In genomic region chrX:46770817-46771163, GRCh38 we compare ENCODE assay signal across 1 cellular context.
TF ChIP-seq lines count a peak whose summit lies in the region.

No MANE protein-coding gene starts in this region.

TF ChIP-seq in GM23338, 12 proteins besides CTCF, POLR2A, EP300 and RAD21 (continued from another document):
- no peak for TF ChIP-seq ZNF462 (CRISPR knock-in tag; IDR thresholded peaks at IDR 0.05)
- no peak for TF ChIP-seq CREB1 (CRISPR knock-in tag; IDR thresholded peaks at IDR 0.05; ENCODE audit: low read depth)
- no peak for TF ChIP-seq ZNF114 (CRISPR knock-in tag; IDR thresholded peaks at IDR 0.05)
- no peak for TF ChIP-seq EZH2 (IDR thresholded peaks at IDR 0.05; ENCODE audit: low read depth, unreplicated experiment)
- TF ChIP-seq ZNF331 (CRISPR knock-in tag; IDR thresholded peaks at IDR 0.05; ENCODE audit: low read depth): no peak
- no peak for TF ChIP-seq EZH2phosphoT487 (IDR thresholded peaks at IDR 0.05; ENCODE audit: unreplicated experiment)
- TF ChIP-seq NANOG (IDR thresholded peaks at IDR 0.05; ENCODE audit: borderline replicate concordance): no peak
- no peak for TF ChIP-seq POLR2AphosphoS5 (IDR thresholded peaks at IDR 0.05; ENCODE audit: low read depth)
- no peak for TF ChIP-seq JUNB (IDR thresholded peaks at IDR 0.05; ENCODE audit: unreplicated experiment)
TF ChIP-seq in GM23338: peak in this region for 0.
